ENCODE assay signal across 30 cellular contexts in the genomic region with DNA sequence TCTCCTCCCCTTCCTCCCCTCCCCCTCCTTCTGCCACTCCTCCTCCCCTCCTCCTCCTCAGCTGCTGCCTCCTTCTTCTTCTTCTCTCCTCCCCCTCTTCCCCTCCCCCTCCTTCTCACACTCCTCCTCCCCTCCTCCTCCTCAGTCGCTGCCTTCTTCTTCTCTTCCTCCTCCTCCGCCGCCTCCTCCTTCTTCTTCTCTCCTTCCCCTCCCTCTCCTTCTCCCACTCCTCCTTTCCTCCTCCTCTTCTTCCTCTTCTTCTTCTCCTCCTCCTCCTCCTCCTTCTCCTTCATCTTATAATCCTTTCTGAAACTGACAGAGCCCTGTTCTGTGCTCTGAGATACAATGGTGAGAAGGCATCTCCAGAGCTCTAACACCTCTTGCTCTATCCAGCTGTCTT.
"Had no signal": no experiment of that assay in that cellular context is flagged by ENCODE, and none has a peak within 500 bp of the region (broad histone marks: within the 10 kb centered on the region; RNA-seq: fewer than 3 reads in every experiment).

No MANE protein-coding gene starts in this region.

- H3K79me2 ChIP-seq: parathyroid adenoma had no signal

- H3K36me3 Mint-ChIP-seq: naive thymus-derived CD8-positive, alpha-beta T cell; natural killer cell treated with Interleukin-12 subunit alpha and Interleukin-12 subunit beta and Interleukin-15 and Interleukin-18, amount 100 ng/mL, for 72 hours; neural progenitor cell; stimulated activated effector memory CD8-positive, alpha-beta T cell treated with anti-CD3 and anti-CD28 coated beads, Interleukin-12 subunit alpha, Interleukin-12 subunit beta, amount 100 ng/mL, for 72 hours; stimulated activated naive B cell treated with anti-CD40 and anti-IgM and Interleukin-4, amounts not matched to agents 10 μg/mL and 1 μg/mL and 100 μg/mL, for 72 hours; type B pancreatic cell had no signal

- H3K27me3 ChIP-seq: neural progenitor cell, ovary, right lobe of liver, sigmoid colon, testis, transverse colon, uterus had no signal

- H3K9me3 ChIP-seq: ovary, psoas muscle, right lobe of liver, sigmoid colon, stomach, suprapubic skin, testis, tibial artery, transverse colon, upper lobe of right lung, uterus had no signal

- H3K4me3 Mint-ChIP-seq: naive thymus-derived CD8-positive, alpha-beta T cell; natural killer cell treated with Interleukin-12 subunit alpha and Interleukin-12 subunit beta and Interleukin-15 and Interleukin-18, amount 100 ng/mL, for 72 hours; neural progenitor cell; stimulated activated effector memory CD8-positive, alpha-beta T cell treated with anti-CD3 and anti-CD28 coated beads, Interleukin-12 subunit alpha, Interleukin-12 subunit beta, amount 100 ng/mL, for 72 hours; stimulated activated naive B cell treated with anti-CD40 and anti-IgM and Interleukin-4, amounts not matched to agents 10 μg/mL and 1 μg/mL and 100 μg/mL, for 72 hours; stimulated activated naive CD8-positive, alpha-beta T cell treated with anti-CD3 and anti-CD28 coated beads, Interleukin-15, Interleukin-2, amounts not matched to agents 100 ng/mL and 50 ng/mL, for 24 hours; type B pancreatic cell had no signal

- H2AFZ ChIP-seq: neural progenitor cell, parathyroid adenoma had no signal

- H3K4me1 Mint-ChIP-seq: stimulated activated effector memory CD8-positive, alpha-beta T cell treated with anti-CD3 and anti-CD28 coated beads, Interleukin-12 subunit alpha, Interleukin-12 subunit beta, amount 100 ng/mL, for 72 hours had no signal

- H3K27me3 Mint-ChIP-seq: stimulated activated naive CD8-positive, alpha-beta T cell treated with anti-CD3 and anti-CD28 coated beads, Interleukin-15, Interleukin-2, amounts not matched to agents 100 ng/mL and 50 ng/mL, for 24 hours had no signal

- H3K4me2 ChIP-seq: neural progenitor cell had no signal

- H3K27ac ChIP-seq: neural progenitor cell, ovary, parathyroid adenoma, psoas muscle, right lobe of liver, sigmoid colon, stomach, suprapubic skin, testis, tibial artery, transverse colon, upper lobe of right lung, uterus had no signal

- H3K36me3 ChIP-seq: neural progenitor cell, ovary, right lobe of liver, sigmoid colon, stomach, suprapubic skin, tibial artery, transverse colon, upper lobe of right lung, uterus had no signal

- DNase-seq: naive thymus-derived CD8-positive, alpha-beta T cell; occipital lobe; ovary; posterior cingulate gyrus; psoas muscle; right cardiac atrium; right lobe of liver; sigmoid colon; small intestine; stimulated activated CD4-positive, alpha-beta T cell treated with anti-CD3 and anti-CD28 coated beads, Interleukin-15, amount 100 ng/mL, for 24 hours; stimulated activated CD4-positive, alpha-beta T cell treated with anti-CD3 and anti-CD28 coated beads, Interleukin-2, amount 100 ng/mL, for 24 hours; stimulated activated CD4-positive, alpha-beta T cell treated with anti-CD3 and anti-CD28 coated beads, Interleukin-2, amount 100 ng/mL, for 48 hours; stimulated activated CD4-positive, alpha-beta T cell treated with anti-CD3 and anti-CD28 coated beads, Interleukin-4, amount 100 ng/mL, for 24 hours; stimulated activated naive B cell treated with anti-CD40 and anti-IgM and Interleukin-4, amounts not matched to agents 10 μg/mL and 1 μg/mL and 100 μg/mL, for 72 hours; stimulated activated naive CD4-positive, alpha-beta T cell treated with Interleukin-2 at 50 U/mL for 16 hours; stomach; substantia nigra; testis; tibial artery; transverse colon; upper lobe of right lung; uterus had no signal

- ATAC-seq: naive thymus-derived CD8-positive, alpha-beta T cell; natural killer cell treated with Interleukin-12 subunit alpha and Interleukin-12 subunit beta and Interleukin-15 and Interleukin-18, amount 100 ng/mL, for 72 hours; psoas muscle; right cardiac atrium; right lobe of liver; stimulated activated effector memory CD8-positive, alpha-beta T cell treated with anti-CD3 and anti-CD28 coated beads, Interleukin-12 subunit alpha, Interleukin-12 subunit beta, amount 100 ng/mL, for 72 hours; stimulated activated naive B cell treated with anti-CD40 and anti-IgM and Interleukin-4, amounts not matched to agents 10 μg/mL and 1 μg/mL and 100 μg/mL, for 72 hours; upper lobe of right lung had no signal

- H3K9me3 Mint-ChIP-seq: naive thymus-derived CD8-positive, alpha-beta T cell; natural killer cell treated with Interleukin-12 subunit alpha and Interleukin-12 subunit beta and Interleukin-15 and Interleukin-18, amount 100 ng/mL, for 72 hours; stimulated activated effector memory CD8-positive, alpha-beta T cell treated with anti-CD3 and anti-CD28 coated beads, Interleukin-12 subunit alpha, Interleukin-12 subunit beta, amount 100 ng/mL, for 72 hours; stimulated activated naive B cell treated with anti-CD40 and anti-IgM and Interleukin-4, amounts not matched to agents 10 μg/mL and 1 μg/mL and 100 μg/mL, for 72 hours; stimulated activated naive CD8-positive, alpha-beta T cell treated with anti-CD3 and anti-CD28 coated beads, Interleukin-15, Interleukin-2, amounts not matched to agents 100 ng/mL and 50 ng/mL, for 24 hours; type B pancreatic cell had no signal

- H3K27ac Mint-ChIP-seq: natural killer cell treated with Interleukin-12 subunit alpha and Interleukin-12 subunit beta and Interleukin-15 and Interleukin-18, amount 100 ng/mL, for 72 hours; neural progenitor cell; progenitor cell of endocrine pancreas; stimulated activated effector memory CD8-positive, alpha-beta T cell treated with anti-CD3 and anti-CD28 coated beads, Interleukin-12 subunit alpha, Interleukin-12 subunit beta, amount 100 ng/mL, for 72 hours; stimulated activated naive B cell treated with anti-CD40 and anti-IgM and Interleukin-4, amounts not matched to agents 10 μg/mL and 1 μg/mL and 100 μg/mL, for 72 hours; stimulated activated naive CD8-positive, alpha-beta T cell treated with anti-CD3 and anti-CD28 coated beads, Interleukin-15, Interleukin-2, amounts not matched to agents 100 ng/mL and 50 ng/mL, for 24 hours; type B pancreatic cell had no signal

- H3K9ac ChIP-seq: neural progenitor cell, parathyroid adenoma had no signal

- H3K4me1 ChIP-seq: parathyroid adenoma, psoas muscle, right lobe of liver, stomach, suprapubic skin, testis, tibial artery, transverse colon, upper lobe of right lung, uterus had no signal

- FAIRE-seq: small intestine had no signal

- H3K4me3 ChIP-seq: neural progenitor cell, ovary, psoas muscle, right lobe of liver, sigmoid colon, stomach, suprapubic skin, testis, tibial artery, transverse colon, upper lobe of right lung, uterus had no signal
